Comparison of ENCODE assay signal across 8 cellular contexts in genomic region chr1:120176092-120176855, GRCh38. TPM values are rescaled to one million over a fixed set of nuclear protein-coding genes. Genes with fewer than 3 reads are reported as not detected.
DNase-seq lines count a peak whose midpoint lies in the region; ATAC-seq and TF ChIP-seq lines count a peak whose summit lies in the region.

SEC22B (minus strand) TSS chr1:120176520; CDS start chr1:120176381, 139 bp downstream.

- peak in 29 of 56 donors; percentile 7 to 53 (median 26) for TF ChIP-seq CTCF in dorsolateral prefrontal cortex (IDR thresholded peaks at IDR 0.05 in 54 of 56, conservative IDR thresholded peaks at IDR 0.05 in 2 of 56; ENCODE audit: low read depth in 1 of 56, partially characterized antibody in 56 of 56)
- TF ChIP-seq CTCF in right lobe of liver (IDR thresholded peaks at IDR 0.05): no peak

- no peaks in the 10 kb centered on the region for H3K36me3 ChIP-seq in CD4-positive, CD25-positive, alpha-beta regulatory T cell (ENCODE audit: control insufficient read depth, insufficient read depth, low read length)
- H3K36me3 ChIP-seq in right lobe of liver: no peaks in the 10 kb centered on the region

- intact Hi-C loops in dorsolateral prefrontal cortex (cut with DNase I): no loop called here
- intact Hi-C loops in right lobe of liver (cut with DNase I): no loop called here

- peak; percentile 95 for TF ChIP-seq POLR2A in right lobe of liver (IDR thresholded peaks at IDR 0.05)

- H3K36me3 Mint-ChIP-seq in CD4-positive, CD25-positive, alpha-beta regulatory T cell: peaks cover 4% of the 10 kb centered on the region

- H3K27ac Mint-ChIP-seq in CD4-positive, CD25-positive, alpha-beta regulatory T cell: peak within 1 kb of the TSS; percentile 92 to 100 (median 99)

- peak within 1 kb of the TSS; percentile 85 for H3K27ac ChIP-seq in CD4-positive, CD25-positive, alpha-beta regulatory T cell (ENCODE audit: insufficient read depth, low read length, poor library complexity, severe bottlenecking)
- H3K27ac ChIP-seq in dorsolateral prefrontal cortex: peak within 1 kb of the TSS; percentile 7 to 96 (median 88)
- peak within 1 kb of the TSS; percentile 87 to 96 (median 90) for H3K27ac ChIP-seq in right lobe of liver

- H3K9me3 Mint-ChIP-seq in CD4-positive, CD25-positive, alpha-beta regulatory T cell: no peaks in the 10 kb centered on the region

- H3K27me3 ChIP-seq in CD4-positive, CD25-positive, alpha-beta regulatory T cell (ENCODE audit: control insufficient read depth, insufficient read depth, low read length): peaks cover 11% of the 10 kb centered on the region
- H3K27me3 ChIP-seq in dorsolateral prefrontal cortex (no peaks in the 10 kb centered on the region), right lobe of liver (no peaks in the 10 kb centered on the region)

- peaks cover 2 to 26% (median 15%) of the 10 kb centered on the region in 4 donors for H3K4me1 Mint-ChIP-seq in CD4-positive, CD25-positive, alpha-beta regulatory T cell

- ATAC-seq in CD4-positive, CD25-positive, alpha-beta regulatory T cell (ENCODE audit: low read depth in 2 of 2): peak; percentile 98 to 99
- peak; percentile 97 for ATAC-seq in GM19452 (IDR thresholded peaks at IDR 0.05; ENCODE audit: unreplicated experiment)
- peak; percentile 85 for ATAC-seq in HG03575 (IDR thresholded peaks at IDR 0.05; ENCODE audit: extremely low read depth, insufficient number of reproducible peaks, low FRiP score, unreplicated experiment)
- peak; percentile 88 to 94 (median 91) for ATAC-seq in right lobe of liver

- peak within 1 kb of the TSS; percentile 98 to 99 (median 98) for H3K4me3 Mint-ChIP-seq in CD4-positive, CD25-positive, alpha-beta regulatory T cell

- 4% methylated on average over 35 of the region's 39 CpGs for WGBS in right lobe of liver (ENCODE audit: insufficient coverage, low coverage, low lambda C conversion rate, missing lambda C conversion rate)

- H3K9me3 ChIP-seq in CD4-positive, CD25-positive, alpha-beta regulatory T cell (ENCODE audit: control insufficient read depth in 2 of 2, low read length in 2 of 2): no peaks in the 10 kb centered on the region
- H3K9me3 ChIP-seq in right lobe of liver: no peaks in the 10 kb centered on the region

- DNase-seq in CD4-positive, CD25-positive, alpha-beta regulatory T cell: peak; percentile 82 to 97 (median 92)
- DNase-seq in NCI-H82 (lab: John Stamatoyannopoulos, UW): peak; percentile 96
- DNase-seq in activated CD4-positive, alpha-beta T cell treated with anti-CD3 and anti-CD28 coated beads, Interleukin-2, amount 50 U/mL, for 48 hours: peak; percentile 84 to 89
- DNase-seq in dorsolateral prefrontal cortex: peak; percentile 73 to 93 (median 88)
- DNase-seq in right lobe of liver: peak; percentile 86 to 92 (median 91)
- peak; percentile 91 for DNase-seq in stimulated activated CD4-positive, alpha-beta T cell treated with anti-CD3 and anti-CD28 coated beads, Interleukin-4, amount 100 ng/mL, for 24 hours

- peak within 1 kb of the TSS; percentile 93 for H3K4me3 ChIP-seq in CD4-positive, CD25-positive, alpha-beta regulatory T cell (ENCODE audit: low read depth, low read length)
- peak within 1 kb of the TSS; percentile 61 to 100 (median 89) for H3K4me3 ChIP-seq in dorsolateral prefrontal cortex
- peak within 1 kb of the TSS; percentile 70 to 90 (median 83) for H3K4me3 ChIP-seq in right lobe of liver

- H3K4me1 ChIP-seq in CD4-positive, CD25-positive, alpha-beta regulatory T cell (ENCODE audit: control insufficient read depth, insufficient read depth, low read length, poor library complexity, severe bottlenecking): peaks cover 4% of the 10 kb centered on the region
- H3K4me1 ChIP-seq in right lobe of liver: peaks cover 0 to 5% (median 2%) of the 10 kb centered on the region in 4 donors

- peaks cover 22% of the 10 kb centered on the region for H3K27me3 Mint-ChIP-seq in CD4-positive, CD25-positive, alpha-beta regulatory T cell

RNA-seq across cellular contexts. Expression of gene SEC22B, which starts in this region (rescaled TPM):
- total RNA-seq in CD4-positive, CD25-positive, alpha-beta regulatory T cell: 24.9 TPM
- polyA plus RNA-seq in CD4-positive, CD25-positive, alpha-beta regulatory T cell: 10 to 100 TPM; 16.4 to 20.6 (median 18.4) TPM
- total RNA-seq in dorsolateral prefrontal cortex (10 to 100 TPM; 24.3 to 40.0 (median 31.6) TPM), right lobe of liver (10 to 100 TPM; 17.3 to 26.8 (median 20.8) TPM)

Comparison
In these comparisons a context has a peak if more than half of its experiments do, and no peak if none do; other contexts are left out.
1. Peak in every context shown above with its lines: DNase-seq, ATAC-seq, H3K4me3 ChIP-seq and H3K27ac ChIP-seq.
2. CTCF ChIP-seq: peak in dorsolateral prefrontal cortex (29 of 56); none in right lobe of liver (0 of 4).